Comparison of ENCODE assay signal across 17 cellular contexts in genomic region chr15:88902846-88903245, GRCh38. TPM values are rescaled to one million over a fixed set of nuclear protein-coding genes. Genes with fewer than 3 reads are reported as not detected.
DNase-seq lines count a peak whose midpoint lies in the region; ATAC-seq and TF ChIP-seq lines count a peak whose summit lies in the region.
"Had no signal": no experiment of that assay in that cellular context is flagged by ENCODE, and none has a peak within 500 bp of the region (broad histone marks: within the 10 kb centered on the region; RNA-seq: fewer than 3 reads in every experiment).

No MANE protein-coding gene starts in this region.

- H3K27me3 Mint-ChIP-seq in activated naive CD4-positive, alpha-beta T cell treated with anti-CD3 and anti-CD28 coated beads, Interleukin-2, amount 10 ng/mL, durations not matched to agents 7 days and 5 days = no peaks in the 10 kb centered on the region

- H4K20me1 ChIP-seq in osteoblast (ENCODE audit: insufficient read depth, low read length) = peaks cover 52% of the 10 kb centered on the region

- CTCF ChIA-PET in activated naive CD4-positive, alpha-beta T cell treated with anti-CD3 and anti-CD28 coated beads, Interleukin-2, amount 10 ng/mL, durations not matched to agents 7 days and 5 days (lab: Charles Lee) = interaction anchor here (0.8 to 4.2 kb wide), 9 partner anchors 10 to 275 kb away, joined by 3 to 66 read pairs (median 3); no protein-coding TSS in a partner anchor

- no peak for DNase-seq in activated naive CD4-positive, alpha-beta T cell treated with anti-CD3 and anti-CD28 coated beads, Interleukin-2, amount 10 ng/mL, durations not matched to agents 7 days and 5 days
- DNase-seq in activated naive CD4-positive, alpha-beta T cell treated with Interleukin-2 at 50 U/mL for 16 hours = no peak
- no peak for DNase-seq in adipocyte (ENCODE audit: low read depth)
- DNase-seq in osteoblast (ENCODE audit: insufficient read length, low spot score, missing footprints) = peak; percentile 5
- DNase-seq in DMS53 (lab: John Stamatoyannopoulos, UW) = no peak
- DNase-seq: Calu3, DND-41, MV-4-11, NCI-H1417 treated with DMSO at 0.1 percent for 48 hours, NCI-H1930, NCI-H446, NCI-H69, SHP77 treated with DMSO at 0.1 percent for 48 hours had no signal

- no peak overlapping the region for H3K27ac ChIP-seq in osteoblast (ENCODE audit: low read depth, low read length)
- H3K27ac ChIP-seq: BLaER1 treated with 17β-estradiol and CSF1 and Interleukin-3, amounts not matched to agents 10 nM and 100 nM had no signal

- no peak for TF ChIP-seq CTCF in osteoblast (IDR thresholded peaks at IDR 0.05; ENCODE audit: extremely low read depth, low read depth, low read length)

- no peak overlapping the region for H2AFZ ChIP-seq in osteoblast (ENCODE audit: low read length)

- H3K79me2 ChIP-seq in osteoblast (ENCODE audit: insufficient read depth, low read length) = peaks cover 26% of the 10 kb centered on the region

- no peaks in the 10 kb centered on the region for H3K9me3 Mint-ChIP-seq in activated naive CD4-positive, alpha-beta T cell treated with anti-CD3 and anti-CD28 coated beads, Interleukin-2, amount 10 ng/mL, durations not matched to agents 7 days and 5 days

- no peaks in the 10 kb centered on the region for H3K9me3 ChIP-seq in adipocyte (ENCODE audit: control insufficient read depth, low read length)
- H3K9me3 ChIP-seq in osteoblast (ENCODE audit: low read depth, low read length) = no peaks in the 10 kb centered on the region
- H3K9me3 ChIP-seq: BLaER1 treated with 17β-estradiol and CSF1 and Interleukin-3, amounts not matched to agents 10 nM and 100 nM; HAP-1 had no signal

- H3K4me3 ChIP-seq in adipocyte (ENCODE audit: low read length) (no peak overlapping the region), osteoblast (ENCODE audit: insufficient read depth, low read length) (no peak overlapping the region)
- H3K4me3 ChIP-seq: BLaER1 treated with 17β-estradiol and CSF1 and Interleukin-3, amounts not matched to agents 10 nM and 100 nM; HAP-1 had no signal

- peaks cover 23% of the 10 kb centered on the region for H3K36me3 Mint-ChIP-seq in activated naive CD4-positive, alpha-beta T cell treated with anti-CD3 and anti-CD28 coated beads, Interleukin-2, amount 10 ng/mL, durations not matched to agents 7 days and 5 days

- H3K9ac ChIP-seq in adipocyte (ENCODE audit: low read length) = peak overlapping the region; percentile 18
- H3K9ac ChIP-seq: BLaER1 treated with 17β-estradiol and CSF1 and Interleukin-3, amounts not matched to agents 10 nM and 100 nM had no signal

- peaks cover 40% of the 10 kb centered on the region for H3K4me1 Mint-ChIP-seq in activated naive CD4-positive, alpha-beta T cell treated with anti-CD3 and anti-CD28 coated beads, Interleukin-2, amount 10 ng/mL, durations not matched to agents 7 days and 5 days

- no peak overlapping the region for H3K4me2 ChIP-seq in osteoblast (ENCODE audit: insufficient read depth, low read length)
- H3K4me2 ChIP-seq: BLaER1 treated with 17β-estradiol and CSF1 and Interleukin-3, amounts not matched to agents 10 nM and 100 nM had no signal

- peak overlapping the region; percentile 94 for H3K27ac Mint-ChIP-seq in activated naive CD4-positive, alpha-beta T cell treated with anti-CD3 and anti-CD28 coated beads, Interleukin-2, amount 10 ng/mL, durations not matched to agents 7 days and 5 days

- H3K4me1 ChIP-seq in adipocyte (ENCODE audit: control insufficient read depth, insufficient read depth, low read length) (peaks cover 28% of the 10 kb centered on the region), osteoblast (ENCODE audit: insufficient read depth, low read length) (peaks cover 20% of the 10 kb centered on the region)

- peaks cover 86% of the 10 kb centered on the region for H3K36me3 ChIP-seq in adipocyte (ENCODE audit: control insufficient read depth, insufficient read depth, low read length, severe bottlenecking)
- peaks cover 88% of the 10 kb centered on the region for H3K36me3 ChIP-seq in osteoblast (ENCODE audit: insufficient read depth, low read length)

- H3K4me3 Mint-ChIP-seq in activated naive CD4-positive, alpha-beta T cell treated with anti-CD3 and anti-CD28 coated beads, Interleukin-2, amount 10 ng/mL, durations not matched to agents 7 days and 5 days = no peak overlapping the region

- no peak for ATAC-seq in HG03442 (IDR thresholded peaks at IDR 0.05; ENCODE audit: unreplicated experiment)
- no peak for ATAC-seq in HG03159 (IDR thresholded peaks at IDR 0.05; ENCODE audit: unreplicated experiment)

- H3K27me3 ChIP-seq in adipocyte (replicated peaks; ENCODE audit: control insufficient read depth, insufficient read depth, low read length) = no peaks in the 10 kb centered on the region
- no peaks in the 10 kb centered on the region for H3K27me3 ChIP-seq in osteoblast (ENCODE audit: insufficient read depth, low read length)
- H3K27me3 ChIP-seq: BLaER1 treated with 17β-estradiol and CSF1 and Interleukin-3, amounts not matched to agents 10 nM and 100 nM had no signal

RNA-seq across cellular contexts. Expression of gene HAPLN3, which starts 7.5 kb away (rescaled TPM):
- total RNA-seq in osteoblast = 14.7 and 18.8 TPM in 2 replicates

RNA-seq across cellular contexts. Expression of gene MFGE8, which starts 10.3 kb away (rescaled TPM):
- total RNA-seq in osteoblast = 195 and 209 TPM in 2 replicates
